17 cellular contexts compared by ENCODE assay signal in the genomic region with DNA sequence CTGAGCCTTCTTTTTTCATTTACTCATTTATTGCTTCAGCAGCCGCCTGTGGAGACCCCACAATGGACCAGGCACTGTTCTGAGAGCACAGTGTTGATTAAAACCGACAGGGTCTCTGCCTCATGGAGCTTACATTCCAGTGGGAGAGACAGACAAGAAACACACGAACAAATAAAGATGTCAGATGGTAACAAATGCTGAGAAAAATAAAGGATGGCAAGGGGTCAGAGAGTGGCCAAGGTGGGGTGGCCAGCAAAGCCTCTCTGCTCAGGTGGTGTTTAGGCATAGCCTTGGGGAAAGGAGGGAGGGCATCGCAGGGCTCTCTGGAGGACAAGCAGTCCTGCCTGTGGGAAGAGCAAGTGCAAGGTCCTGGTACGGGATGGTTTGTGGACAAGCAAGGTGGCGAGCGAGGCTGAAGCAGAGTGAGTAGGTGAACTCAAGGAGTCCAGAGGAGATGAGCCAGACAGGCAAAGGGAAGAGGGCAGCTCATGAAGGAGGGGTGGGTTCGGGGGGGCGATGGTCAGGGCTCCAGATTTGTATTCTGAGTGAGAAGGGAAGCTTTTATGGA. TPM values are rescaled to one million over a fixed set of nuclear protein-coding genes. Genes with fewer than 3 reads are reported as not detected.
DNase-seq lines count a peak whose midpoint lies in the region; ATAC-seq and TF ChIP-seq lines count a peak whose summit lies in the region.
"Had no signal": no experiment of that assay in that cellular context is flagged by ENCODE, and none has a peak within 500 bp of the region (broad histone marks: within the 10 kb centered on the region; RNA-seq: fewer than 3 reads in every experiment).

No MANE protein-coding gene starts in this region.

- no peak overlapping the region for H2BK15ac ChIP-seq in mesenchymal stem cell (ENCODE audit: low read depth, poor library complexity, severe bottlenecking)

- no peak overlapping the region for H3K4me2 ChIP-seq in mesenchymal stem cell (ENCODE audit: low read length, poor library complexity, severe bottlenecking)

- H3K4me3 ChIP-seq in HUES48 (ENCODE audit: low read depth, low read length) = no peak overlapping the region
- no peak overlapping the region for H3K4me3 ChIP-seq in mesenchymal stem cell (ENCODE audit: insufficient read depth in 1 of 2, low read depth in 1 of 2, low read length in 2 of 2)
- H3K4me3 ChIP-seq in BE2C (ENCODE audit: low read depth, low read length) = no peak overlapping the region

- peak overlapping the region; percentile 63 for H3K27ac ChIP-seq in HUES48 (ENCODE audit: low read depth, low read length)
- H3K27ac ChIP-seq in mesenchymal stem cell (ENCODE audit: low read length, poor library complexity, severe bottlenecking) = peak overlapping the region; percentile 91

- H2BK120ac ChIP-seq in mesenchymal stem cell (ENCODE audit: low read depth, low read length) = peak overlapping the region; percentile 94

- POLR2A ChIA-PET in MCF 10A (lab: Yijun Ruan, JAX) = interaction anchor here (0.6 to 13.5 kb wide), 11 partner anchors 11 to 859 kb away, joined by 3 to 212 read pairs (median 4); no protein-coding TSS in a partner anchor

- BruUV-seq in MCF 10A (replicated peaks; lab: Mats Ljungman, UMichigan) = no TSS peak

- intact Hi-C loops in MCF 10A (cut with micrococcal nuclease) = loop anchor here (1.0 kb wide), 1 partner anchor 786 kb away; no protein-coding TSS in a partner anchor

- H3K4me1 Mint-ChIP-seq in MCF 10A (ENCODE audit: insufficient read depth, unreplicated experiment) = peaks cover 54% of the 10 kb centered on the region
- H3K4me1 Mint-ChIP-seq in stimulated activated effector memory CD8-positive, alpha-beta T cell treated with anti-CD3 and anti-CD28 coated beads, Interleukin-12 subunit alpha, Interleukin-12 subunit beta, amount 100 ng/mL, for 72 hours = peaks cover 30% of the 10 kb centered on the region

- H3K9me3 Mint-ChIP-seq in MCF 10A (ENCODE audit: unreplicated experiment) = no peaks in the 10 kb centered on the region
- H3K9me3 Mint-ChIP-seq in stimulated activated effector memory CD8-positive, alpha-beta T cell treated with anti-CD3 and anti-CD28 coated beads, Interleukin-12 subunit alpha, Interleukin-12 subunit beta, amount 100 ng/mL, for 72 hours = no peaks in the 10 kb centered on the region
- H3K9me3 Mint-ChIP-seq: CD4-positive, CD25-positive, alpha-beta regulatory T cell had no signal

- no peak for DNase-seq in MCF 10A (ENCODE audit: unreplicated experiment)
- DNase-seq in mesenchymal stem cell = no peak
- no peak for DNase-seq in stimulated activated effector memory CD8-positive, alpha-beta T cell treated with anti-CD3 and anti-CD28 coated beads, Interleukin-12 subunit alpha, Interleukin-12 subunit beta, amount 100 ng/mL, for 72 hours (ENCODE audit: low spot score in 2 of 2)
- DNase-seq in 8988T = no peak
- DNase-seq in BE2C = no peak
- DNase-seq: CD4-positive, CD25-positive, alpha-beta regulatory T cell; effector CD8-positive, alpha-beta T cell; GF-D8; NCI-H1105 treated with DMSO at 0.1 percent for 48 hours; NCI-H774; stimulated activated CD4-positive, alpha-beta T cell treated with anti-CD3 and anti-CD28 coated beads, Interleukin-4, amount 100 ng/mL, for 24 hours had no signal

- CTCF ChIA-PET in MCF 10A (lab: Yijun Ruan, JAX) = interaction anchor here (0.6 to 5.5 kb wide), 11 partner anchors 8 to 440 kb away, joined by 3 to 39 read pairs (median 6); partner anchors contain the start of gene ITGB6

- H4K91ac ChIP-seq in mesenchymal stem cell (ENCODE audit: low read length) = peak overlapping the region; percentile 89

- peak overlapping the region in 1 of 2 experiments; percentile 12 for H3K14ac ChIP-seq in mesenchymal stem cell (ENCODE audit: low read length in 2 of 2)

- peak overlapping the region; percentile 16 to 44 for H3K4ac ChIP-seq in mesenchymal stem cell (ENCODE audit: low read depth in 1 of 2, low read length in 2 of 2)

- H4K8ac ChIP-seq in mesenchymal stem cell (ENCODE audit: low read length) = peak overlapping the region; percentile 62

- 90% methylated on average over 9 of the region's 9 CpGs for WGBS in mesenchymal stem cell

- H3K36me3 ChIP-seq in HUES48 (ENCODE audit: control insufficient read depth, insufficient read depth, low read length) = no peaks in the 10 kb centered on the region
- H3K36me3 ChIP-seq in mesenchymal stem cell (ENCODE audit: control insufficient read depth in 1 of 2, insufficient read depth in 2 of 2, low read depth in 1 of 2, low read length in 2 of 2) = no peaks in the 10 kb centered on the region
- H3K36me3 ChIP-seq in BE2C = no peaks in the 10 kb centered on the region

- H3K27me3 Mint-ChIP-seq in MCF 10A (ENCODE audit: insufficient read depth, unreplicated experiment) = no peaks in the 10 kb centered on the region

- no peaks in the 10 kb centered on the region for H3K9me3 ChIP-seq in HUES48 (ENCODE audit: control insufficient read depth, insufficient read depth, low read length)
- H3K9me3 ChIP-seq in mesenchymal stem cell (ENCODE audit: control insufficient read depth, low read length) = no peaks in the 10 kb centered on the region
- H3K9me3 ChIP-seq in BE2C = no peaks in the 10 kb centered on the region

- no peak for ATAC-seq in stimulated activated effector memory CD8-positive, alpha-beta T cell treated with anti-CD3 and anti-CD28 coated beads, Interleukin-12 subunit alpha, Interleukin-12 subunit beta, amount 100 ng/mL, for 72 hours
- ATAC-seq in HG03354 (IDR thresholded peaks at IDR 0.05; ENCODE audit: poor library complexity, severe bottlenecking, unreplicated experiment) = no peak
- ATAC-seq in GM18907 (IDR thresholded peaks at IDR 0.05; ENCODE audit: unreplicated experiment) = no peak

- TF ChIP-seq CTCF in MCF 10A (IDR thresholded peaks at IDR 0.05; ENCODE audit: unreplicated experiment) (no peak), BE2C (IDR thresholded peaks at IDR 0.05; ENCODE audit: low read depth, low read length) (no peak)

- peak overlapping the region; percentile 56 to 75 for H3K18ac ChIP-seq in mesenchymal stem cell (ENCODE audit: low read depth in 1 of 2, low read length in 2 of 2)

- no peak overlapping the region for H3K9ac ChIP-seq in HUES48 (ENCODE audit: low read depth, low read length)
- peak overlapping the region; percentile 67 for H3K9ac ChIP-seq in mesenchymal stem cell (ENCODE audit: low read length)

- peaks cover 2% of the 10 kb centered on the region for H3K79me1 ChIP-seq in mesenchymal stem cell (replicated peaks; ENCODE audit: low read length, poor library complexity, severe bottlenecking)

- H2BK12ac ChIP-seq in mesenchymal stem cell (ENCODE audit: low read length in 2 of 2) = peak overlapping the region; percentile 93 to 98

- no peak overlapping the region for H3K23ac ChIP-seq in mesenchymal stem cell (ENCODE audit: low read length in 2 of 2)

- H2AFZ ChIP-seq in mesenchymal stem cell (ENCODE audit: low read depth, low read length) = no peak overlapping the region

- peak overlapping the region; percentile 87 for H2BK5ac ChIP-seq in mesenchymal stem cell (ENCODE audit: low read depth, low read length, poor library complexity, severe bottlenecking)

- no peaks in the 10 kb centered on the region for H3K4me1 ChIP-seq in HUES48 (ENCODE audit: control insufficient read depth, insufficient read depth, low read length)
- H3K4me1 ChIP-seq in mesenchymal stem cell (ENCODE audit: control insufficient read depth, insufficient read depth, low read depth, low read length) = peaks cover 17% of the 10 kb centered on the region
- peaks cover 5% of the 10 kb centered on the region for H3K4me1 ChIP-seq in BE2C

- peak overlapping the region; percentile 90 for H3K27ac Mint-ChIP-seq in MCF 10A (ENCODE audit: low read depth, unreplicated experiment)
- H3K27ac Mint-ChIP-seq in stimulated activated effector memory CD8-positive, alpha-beta T cell treated with anti-CD3 and anti-CD28 coated beads, Interleukin-12 subunit alpha, Interleukin-12 subunit beta, amount 100 ng/mL, for 72 hours = peak overlapping the region; percentile 37
- H3K27ac Mint-ChIP-seq: activated CD4-positive, alpha-beta T cell treated with anti-CD3 and anti-CD28 coated beads for 36 hours; CD4-positive, CD25-positive, alpha-beta regulatory T cell had no signal

- H3K36me3 Mint-ChIP-seq in MCF 10A (ENCODE audit: insufficient read depth, unreplicated experiment) = no peaks in the 10 kb centered on the region
- H3K36me3 Mint-ChIP-seq in stimulated activated effector memory CD8-positive, alpha-beta T cell treated with anti-CD3 and anti-CD28 coated beads, Interleukin-12 subunit alpha, Interleukin-12 subunit beta, amount 100 ng/mL, for 72 hours = no peaks in the 10 kb centered on the region
- H3K36me3 Mint-ChIP-seq: CD4-positive, CD25-positive, alpha-beta regulatory T cell had no signal

- H3K27me3 ChIP-seq in HUES48 (ENCODE audit: control insufficient read depth, insufficient read depth, low read length) = no peaks in the 10 kb centered on the region
- H3K27me3 ChIP-seq in mesenchymal stem cell (ENCODE audit: control insufficient read depth in 1 of 2, insufficient read depth in 1 of 2, low read length in 2 of 2) = no peaks in the 10 kb centered on the region
- H3K27me3 ChIP-seq in BE2C = no peaks in the 10 kb centered on the region

- H3K4me3 Mint-ChIP-seq in MCF 10A (ENCODE audit: unreplicated experiment) = peak overlapping the region; percentile 6
- H3K4me3 Mint-ChIP-seq in stimulated activated effector memory CD8-positive, alpha-beta T cell treated with anti-CD3 and anti-CD28 coated beads, Interleukin-12 subunit alpha, Interleukin-12 subunit beta, amount 100 ng/mL, for 72 hours = no peak overlapping the region
- H3K4me3 Mint-ChIP-seq: activated CD4-positive, alpha-beta T cell treated with anti-CD3 and anti-CD28 coated beads for 36 hours had no signal

- H2AK5ac ChIP-seq in mesenchymal stem cell (ENCODE audit: low read length, severe bottlenecking) = peak overlapping the region; percentile 83

RNA-seq across cellular contexts. Expression of gene ITGB6, which starts 8.7 kb away (rescaled TPM):
- 3.8 and 6.9 TPM in 2 replicates for total RNA-seq in MCF 10A (2022)
- 0.01 TPM for polyA plus RNA-seq in mesenchymal stem cell (2013, experiment 1 of 2)
- 0.01 TPM for polyA plus RNA-seq in mesenchymal stem cell (2013, experiment 2 of 2)
- polyA plus RNA-seq in BE2C (2012; ENCODE audit: insufficient read depth, insufficient read length, low read depth) = not detected
- total RNA-seq: activated CD4-positive, alpha-beta T cell treated with anti-CD3 and anti-CD28 coated beads for 36 hours; activated naive CD4-positive, alpha-beta T cell treated with anti-CD3 and anti-CD28 coated beads, Interleukin-2, amount 50 U/mL, for 72 hours; CD4-positive, CD25-positive, alpha-beta regulatory T cell; temporal lobe had no signal
- polyA plus RNA-seq: CD4-positive, CD25-positive, alpha-beta regulatory T cell had no signal
